ENCODE assay signal across 1 cellular context in the genomic region with DNA sequence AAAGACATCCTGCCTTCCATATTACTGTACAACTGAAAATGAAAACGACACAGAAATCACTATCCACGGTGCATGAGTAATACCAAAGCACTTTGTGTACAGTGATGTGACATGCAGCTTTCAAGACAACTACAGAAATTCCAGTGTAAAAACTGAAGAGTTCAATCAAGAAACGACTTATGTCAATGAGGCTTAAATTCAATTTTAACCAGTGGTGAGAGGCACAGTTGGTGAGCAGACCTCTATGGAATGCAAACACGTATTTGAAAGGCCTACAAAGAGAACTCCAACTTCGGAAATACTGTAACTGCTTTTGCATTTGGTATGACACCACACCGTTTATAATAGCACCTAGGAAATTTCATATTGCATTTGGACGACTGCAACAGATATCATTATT.
TF ChIP-seq lines count a peak whose summit lies in the region.

No MANE protein-coding gene starts in this region.

TF ChIP-seq in IMR-90, 13 proteins besides CTCF, POLR2A, EP300 and RAD21:
- TF ChIP-seq, protein P1, sequence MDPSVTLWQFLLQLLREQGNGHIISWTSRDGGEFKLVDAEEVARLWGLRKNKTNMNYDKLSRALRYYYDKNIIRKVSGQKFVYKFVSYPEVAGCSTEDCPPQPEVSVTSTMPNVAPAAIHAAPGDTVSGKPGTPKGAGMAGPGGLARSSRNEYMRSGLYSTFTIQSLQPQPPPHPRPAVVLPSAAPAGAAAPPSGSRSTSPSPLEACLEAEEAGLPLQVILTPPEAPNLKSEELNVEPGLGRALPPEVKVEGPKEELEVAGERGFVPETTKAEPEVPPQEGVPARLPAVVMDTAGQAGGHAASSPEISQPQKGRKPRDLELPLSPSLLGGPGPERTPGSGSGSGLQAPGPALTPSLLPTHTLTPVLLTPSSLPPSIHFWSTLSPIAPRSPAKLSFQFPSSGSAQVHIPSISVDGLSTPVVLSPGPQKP (IDR thresholded peaks at IDR 0.05; ENCODE audit: borderline replicate concordance, low read depth, low read length), result no peak
- TF ChIP-seq, protein P2, sequence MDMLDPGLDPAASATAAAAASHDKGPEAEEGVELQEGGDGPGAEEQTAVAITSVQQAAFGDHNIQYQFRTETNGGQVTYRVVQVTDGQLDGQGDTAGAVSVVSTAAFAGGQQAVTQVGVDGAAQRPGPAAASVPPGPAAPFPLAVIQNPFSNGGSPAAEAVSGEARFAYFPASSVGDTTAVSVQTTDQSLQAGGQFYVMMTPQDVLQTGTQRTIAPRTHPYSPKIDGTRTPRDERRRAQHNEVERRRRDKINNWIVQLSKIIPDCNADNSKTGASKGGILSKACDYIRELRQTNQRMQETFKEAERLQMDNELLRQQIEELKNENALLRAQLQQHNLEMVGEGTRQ (IDR thresholded peaks at IDR 0.05; ENCODE audit: low read depth, low read length), result no peak
- TF ChIP-seq NFE2L2 (IDR thresholded peaks at IDR 0.05; ENCODE audit: low read depth, low read length) (no peak), BHLHE40 (IDR thresholded peaks at IDR 0.05; ENCODE audit: low read depth, low read length) (no peak), CEBPB (IDR thresholded peaks at IDR 0.05; ENCODE audit: low read depth, low read length) (no peak), CHD1 (IDR thresholded peaks at IDR 0.05; ENCODE audit: low read depth, low read length) (no peak), SMC3 (IDR thresholded peaks at IDR 0.05; ENCODE audit: low read depth, low read length) (no peak), MAFK (IDR thresholded peaks at IDR 0.05; ENCODE audit: low read depth, low read length) (no peak), FOS (IDR thresholded peaks at IDR 0.05; ENCODE audit: low read depth, low read length) (no peak), RCOR1 (IDR thresholded peaks at IDR 0.05; ENCODE audit: insufficient replicate concordance, low read length) (no peak), RFX5 (IDR thresholded peaks at IDR 0.05; ENCODE audit: low read depth, low read length) (no peak), MAZ (IDR thresholded peaks at IDR 0.05; ENCODE audit: borderline replicate concordance, low read depth, low read length) (no peak), MXI1 (IDR thresholded peaks at IDR 0.05; ENCODE audit: borderline replicate concordance, low read depth, low read length) (no peak)
